28 cellular contexts compared by ENCODE assay signal in the genomic region with DNA sequence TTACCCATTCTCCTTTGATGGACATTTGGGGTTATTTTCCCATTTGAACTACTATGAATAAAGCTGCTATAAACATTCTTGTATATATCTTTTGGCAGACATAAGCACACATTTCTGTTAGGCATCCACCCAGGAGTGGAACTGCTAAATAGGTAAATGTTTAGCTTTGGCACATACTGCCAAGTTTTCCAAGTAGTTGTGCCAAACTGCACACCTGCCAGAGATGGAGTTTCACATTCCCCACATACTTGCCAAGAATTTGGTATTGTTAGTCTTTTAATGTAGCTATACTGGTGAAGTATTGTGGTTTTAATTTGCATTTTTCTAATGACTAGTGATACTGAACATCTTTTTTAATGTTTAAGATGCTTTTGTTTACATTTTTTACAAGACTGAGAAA.
"Had no signal": no experiment of that assay in that cellular context is flagged by ENCODE, and none has a peak within 500 bp of the region (broad histone marks: within the 10 kb centered on the region; RNA-seq: fewer than 3 reads in every experiment).

No MANE protein-coding gene starts in this region.

- ATAC-seq: activated T-helper 17 cell treated with anti-CD3 and anti-CD28 coated beads, Interleukin-2, amount 50 U/mL, for 72 hours; PC-3; T-helper 17 cell; WTC11 had no signal

- H3K4me3 ChIP-seq: breast epithelium had no signal

- H3K36me3 ChIP-seq: breast epithelium had no signal

- H3K27me3 ChIP-seq: breast epithelium had no signal

- H3K4me1 ChIP-seq: breast epithelium had no signal

- DNase-seq: activated CD4-positive, alpha-beta memory T cell treated with anti-CD3 and anti-CD28 coated beads for 36 hours; activated CD4-positive, alpha-beta T cell treated with anti-CD3 and anti-CD28 coated beads, Interleukin-2, amount 10 ng/mL, durations not matched to agents 24 days and 14 days; activated CD4-positive, CD25-positive, alpha-beta regulatory T cell treated with anti-CD3 and anti-CD28 coated beads, Interleukin-2, amount 50 U/mL, for 72 hours; activated CD8-positive, alpha-beta memory T cell treated with anti-CD3 and anti-CD28 coated beads for 24 hours; activated gamma-delta T cell; activated naive CD4-positive, alpha-beta T cell treated with anti-CD3 and anti-CD28 coated beads for 36 hours; activated T-cell treated with anti-CD3 and anti-CD28 coated beads for 4 hours; activated T-cell treated with anti-CD3 and anti-CD28 coated beads, Interleukin-2, amount 50 U/mL, for 48 hours; amygdala; caudate nucleus; IMR-90; KG1; NCI-H1092; NCI-H1436; NCI-H1694 treated with DMSO at 0.1 percent for 48 hours; NCI-H2029 treated with DMSO at 0.1 percent for 48 hours; NCI-H2227 treated with DMSO at 0.1 percent for 48 hours; NCI-H446 treated with DMSO at 0.1 percent for 48 hours; NCI-H524 treated with DMSO at 0.1 percent for 48 hours; NCI-H748 treated with DMSO at 0.1 percent for 48 hours; NK-92 treated with Interleukin-12 subunit alpha and Interleukin-12 subunit beta, amount 100 ng/mL, for 24 hours; PC-3; SHP77 treated with DMSO at 0.1 percent for 48 hours; T-helper 17 cell; T-helper 9 cell had no signal
